8 cellular contexts compared by ENCODE assay signal in genomic region chr7:113710310-113711106, GRCh38.
A peak's percentile ranks its signal among the peaks of the same experiment; 100 is the strongest.
DNase-seq lines count a peak whose midpoint lies in the region; ATAC-seq, FAIRE-seq and TF ChIP-seq lines count a peak whose summit lies in the region.

No MANE protein-coding gene starts in this region.

- H3K4me3 ChIP-seq in bronchial epithelial cell (ENCODE audit: low read depth, low read length), result no peak overlapping the region
- no peak overlapping the region for H3K4me3 ChIP-seq in keratinocyte (ENCODE audit: control insufficient read depth in 2 of 3, extremely low read depth in 1 of 3, insufficient read depth in 2 of 3, low read depth in 1 of 3, low read length in 3 of 3)

- no peak overlapping the region for H2AFZ ChIP-seq in keratinocyte (ENCODE audit: control insufficient read depth, low read length)

- H3K9me3 ChIP-seq in keratinocyte (ENCODE audit: control insufficient read depth, low read depth, low read length), result no peaks in the 10 kb centered on the region

- dilution Hi-C loops in keratinocyte (cut with MboI; ENCODE audit: extremely low pct_ligation_motif_present, low sequenced_read_pairs), result no loop called here

- TF ChIP-seq CTCF in bronchial epithelial cell (IDR thresholded peaks at IDR 0.05; ENCODE audit: insufficient read depth, low read length, severe bottlenecking), result peak; percentile 81
- peak; percentile 71 to 97 (median 90) for TF ChIP-seq CTCF in keratinocyte (optimal IDR thresholded peaks at IDR 0.05 in 1 of 3, IDR thresholded peaks at IDR 0.05 in 1 of 3, conservative IDR thresholded peaks at IDR 0.05 in 1 of 3; ENCODE audit: extremely low read depth in 1 of 3, insufficient read depth in 2 of 3, low read length in 3 of 3)

- H3K9me1 ChIP-seq in keratinocyte (ENCODE audit: control insufficient read depth, extremely low read depth, insufficient read depth, low read length), result no peaks in the 10 kb centered on the region

- no peak overlapping the region for H3K27ac ChIP-seq in keratinocyte (ENCODE audit: control insufficient read depth, insufficient read depth, low read length)

- H4K20me1 ChIP-seq in keratinocyte (ENCODE audit: control insufficient read depth, extremely low read depth, insufficient read depth, low read length), result no peaks in the 10 kb centered on the region

- peak; percentile 82 for DNase-seq in Ammon's horn (ENCODE audit: low spot score)
- DNase-seq in GM18507 (ENCODE audit: extremely low spot score, insufficient read length, low read depth), result peak; percentile 25
- peak; percentile 80 for DNase-seq in NCI-H1092 (lab: John Stamatoyannopoulos, UW)
- DNase-seq in SHP77 treated with DMSO at 0.1 percent for 48 hours (lab: John Stamatoyannopoulos, UW), result peak; percentile 61
- peak; percentile 88 for DNase-seq in bronchial epithelial cell (ENCODE audit: low read depth)
- peak; percentile 41 for DNase-seq in keratinocyte (ENCODE audit: low read depth, low spot score)
- peak; percentile 11 for DNase-seq in stimulated activated CD8-positive, alpha-beta memory T cell treated with anti-CD3 and anti-CD28 coated beads, Interleukin-12 subunit alpha, Interleukin-12 subunit beta, amount 100 ng/mL, for 1 hour (ENCODE audit: low read depth)

- H3K36me3 ChIP-seq in bronchial epithelial cell (ENCODE audit: control insufficient read depth, insufficient read depth, low read length) (no peaks in the 10 kb centered on the region), keratinocyte (ENCODE audit: control insufficient read depth in 2 of 2, extremely low read depth in 1 of 2, insufficient read depth in 2 of 2, low read length in 2 of 2) (no peaks in the 10 kb centered on the region)

- FAIRE-seq in GM18507 (lab: Jason Lieb, UNC), result peak; percentile 86
- FAIRE-seq in bronchial epithelial cell (lab: Jason Lieb, UNC), result no peak
- peak; percentile 93 for FAIRE-seq in keratinocyte (lab: Jason Lieb, UNC)

- no peaks in the 10 kb centered on the region for H3K4me1 ChIP-seq in keratinocyte (ENCODE audit: control insufficient read depth, extremely low read depth, insufficient read depth, low read length)

- ATAC-seq in HG02852 (IDR thresholded peaks at IDR 0.05; ENCODE audit: unreplicated experiment), result peak; percentile 96

- H3K4me2 ChIP-seq in keratinocyte (ENCODE audit: control insufficient read depth, extremely low read depth, insufficient read depth, low read depth, low read length), result no peak overlapping the region

- no peaks in the 10 kb centered on the region for H3K79me2 ChIP-seq in keratinocyte (ENCODE audit: control insufficient read depth, insufficient read depth, low read length)

- H3K27me3 ChIP-seq in bronchial epithelial cell (ENCODE audit: control insufficient read depth, insufficient read depth, low read length) (no peaks in the 10 kb centered on the region), keratinocyte (ENCODE audit: control insufficient read depth, extremely low read depth, insufficient read depth, low read length) (no peaks in the 10 kb centered on the region)

- H3K9ac ChIP-seq in keratinocyte (ENCODE audit: control insufficient read depth, extremely low read depth, insufficient read depth, low read length), result no peak overlapping the region

Comparison
In these comparisons a context has a peak if more than half of its experiments do, and no peak if none do; other contexts are left out.
1. DNase-seq: peak in every context shown above with its lines; median percentile 88 in bronchial epithelial cell; 82 in Ammon's horn; 80 in NCI-H1092; 61 in SHP77 treated with DMSO at 0.1 percent for 48 hours; 41 in keratinocyte; 25 in GM18507; 11 in stimulated activated CD8-positive, alpha-beta memory T cell treated with anti-CD3 and anti-CD28 coated beads, Interleukin-12 subunit alpha, Interleukin-12 subunit beta, amount 100 ng/mL, for 1 hour.